ENCODE assay signal across 1 cellular context in the genomic region with DNA sequence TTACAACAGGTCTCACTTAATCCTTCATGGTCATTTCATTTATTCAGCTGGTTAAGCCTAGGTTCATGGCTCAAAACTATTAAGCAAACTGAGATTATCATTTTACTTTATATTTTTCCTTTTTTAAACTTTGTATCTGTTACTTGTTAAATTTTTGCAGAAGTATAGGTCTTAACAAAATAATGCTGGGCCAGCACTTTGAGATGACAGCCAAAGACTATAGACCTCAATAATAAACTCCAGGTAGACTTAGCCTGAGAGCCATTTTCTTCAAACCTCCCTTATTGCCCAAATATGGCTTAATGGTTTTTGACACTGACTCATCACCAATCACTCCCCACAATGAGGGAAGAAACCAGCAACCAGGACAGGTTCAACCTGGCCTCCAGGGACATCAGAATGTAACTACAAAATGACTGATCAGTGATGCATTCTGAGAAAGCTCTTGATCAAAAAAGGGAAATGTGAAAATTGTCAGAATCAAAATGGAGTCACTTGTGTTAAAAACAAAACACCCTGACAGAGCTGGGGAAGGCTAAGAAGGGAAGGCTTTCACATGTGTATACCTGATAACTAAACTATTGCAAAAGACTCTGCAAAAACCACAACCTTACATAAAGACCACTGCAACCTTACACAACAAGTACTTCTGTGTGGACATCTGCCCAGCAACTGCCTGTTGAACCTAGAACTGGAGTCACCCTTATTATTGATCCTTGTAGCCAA.
TF ChIP-seq lines count a peak whose summit lies in the region.

No MANE protein-coding gene starts in this region.

TF ChIP-seq in K562, 482 proteins besides CTCF, POLR2A, EP300 and RAD21 (continued from another document and continues in another):
- TF ChIP-seq, protein P1, sequence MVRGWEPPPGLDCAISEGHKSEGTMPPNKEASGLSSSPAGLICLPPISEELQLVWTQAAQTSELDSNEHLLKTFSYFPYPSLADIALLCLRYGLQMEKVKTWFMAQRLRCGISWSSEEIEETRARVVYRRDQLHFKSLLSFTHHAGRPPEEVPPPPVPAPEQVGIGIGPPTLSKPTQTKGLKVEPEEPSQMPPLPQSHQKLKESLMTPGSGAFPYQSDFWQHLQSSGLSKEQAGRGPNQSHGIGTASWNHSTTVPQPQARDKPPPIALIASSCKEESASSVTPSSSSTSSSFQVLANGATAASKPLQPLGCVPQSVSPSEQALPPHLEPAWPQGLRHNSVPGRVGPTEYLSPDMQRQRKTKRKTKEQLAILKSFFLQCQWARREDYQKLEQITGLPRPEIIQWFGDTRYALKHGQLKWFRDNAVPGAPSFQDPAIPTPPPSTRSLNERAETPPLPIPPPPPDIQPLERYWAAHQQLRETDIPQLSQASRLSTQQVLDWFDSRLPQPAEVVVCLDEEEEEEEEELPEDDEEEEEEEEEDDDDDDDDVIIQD (CRISPR knock-in tag; IDR thresholded peaks at IDR 0.05), result no peak
- TF ChIP-seq SMARCA4 (IDR thresholded peaks at IDR 0.05) (0 out of 2 replicates have a peak, but pooled peaks have one; percentile 23), ILK (tag; IDR thresholded peaks at IDR 0.05; ENCODE audit: borderline replicate concordance, low read depth) (no peak), HMG20A (CRISPR knock-in tag; conservative IDR thresholded peaks at IDR 0.05) (no peak), NR2C2 (CRISPR knock-in tag; IDR thresholded peaks at IDR 0.05) (no peak), NR2C2 (tag; IDR thresholded peaks at IDR 0.05) (0 out of 2 replicates have a peak, but pooled peaks have one; percentile 38), ZNF398 (CRISPR knock-in tag; IDR thresholded peaks at IDR 0.05) (no peak), BMI1 (IDR thresholded peaks at IDR 0.05; ENCODE audit: low read length) (no peak), HEY1 (CRISPR knock-in tag; IDR thresholded peaks at IDR 0.05; ENCODE audit: borderline replicate concordance) (no peak), MEIS2 (IDR thresholded peaks at IDR 0.05; ENCODE audit: partially characterized antibody) (peak; percentile 37), MYBL2 (IDR thresholded peaks at IDR 0.05; ENCODE audit: low read depth) (no peak), MYBL2 (CRISPR knock-in tag; IDR thresholded peaks at IDR 0.05; ENCODE audit: borderline replicate concordance) (no peak), MAZ (CRISPR knock-in tag; conservative IDR thresholded peaks at IDR 0.05 in 1 of 2, IDR thresholded peaks at IDR 0.05 in 1 of 2) (no peak), CEBPG (CRISPR knock-in tag; IDR thresholded peaks at IDR 0.05) (peak; percentile 48; the same call in 1 of the 2 replicates), CEBPG (tag; conservative IDR thresholded peaks at IDR 0.05 in 1 of 2, IDR thresholded peaks at IDR 0.05 in 1 of 2) (peak; percentile 58 to 82), FOXJ3 (CRISPR knock-in tag; IDR thresholded peaks at IDR 0.05) (no peak), PKNOX1 (IDR thresholded peaks at IDR 0.05) (no peak), ZNF133 (CRISPR knock-in tag; IDR thresholded peaks at IDR 0.05) (no peak), E2F5 (CRISPR knock-in tag; IDR thresholded peaks at IDR 0.05) (no peak), SAP30 (IDR thresholded peaks at IDR 0.05; ENCODE audit: borderline replicate concordance, insufficient read depth, low read depth, low read length, poor library complexity, severe bottlenecking) (no peak), COPS2 (conservative IDR thresholded peaks at IDR 0.05) (no peak), KLF10 (CRISPR knock-in tag; IDR thresholded peaks at IDR 0.05) (no peak), DNMT1 (IDR thresholded peaks at IDR 0.05) (no peak), HMGN3 (IDR thresholded peaks at IDR 0.05; ENCODE audit: borderline replicate concordance, extremely low read depth, insufficient read length, low read depth, low read length) (no peak), PTBP1 (IDR thresholded peaks at IDR 0.05; ENCODE audit: low read depth, low read length) (no peak), SMARCB1 (IDR thresholded peaks at IDR 0.05; ENCODE audit: insufficient read length, low read depth) (no peak), ETV5 (CRISPR knock-in tag; IDR thresholded peaks at IDR 0.05; ENCODE audit: low read depth) (no peak), JUN (IDR thresholded peaks at IDR 0.05; ENCODE audit: borderline replicate concordance, low read depth, low read length) (no peak), JUN (CRISPR knock-in tag; IDR thresholded peaks at IDR 0.05; ENCODE audit: borderline replicate concordance) (no peak), SETDB1 (IDR thresholded peaks at IDR 0.05; ENCODE audit: low read length) (no peak), SMAD1 (IDR thresholded peaks at IDR 0.05; ENCODE audit: low read depth, low read length, partially characterized antibody) (no peak), TEAD2 (tag; IDR thresholded peaks at IDR 0.05) (peak; percentile 40; the same call in 1 of the 2 replicates), NCOA4 (IDR thresholded peaks at IDR 0.05; ENCODE audit: partially characterized antibody) (no peak), RBM15 (IDR thresholded peaks at IDR 0.05; ENCODE audit: insufficient read depth, low read length) (no peak), HES1 (IDR thresholded peaks at IDR 0.05; ENCODE audit: low read depth) (no peak), CHD2 (IDR thresholded peaks at IDR 0.05; ENCODE audit: low read depth, low read length) (no peak), DPF2 (IDR thresholded peaks at IDR 0.05) (peak; percentile 22; the same call in 1 of the 2 replicates), TFAM (CRISPR knock-in tag; conservative IDR thresholded peaks at IDR 0.05) (no peak), DIDO1 (tag; IDR thresholded peaks at IDR 0.05; ENCODE audit: low read depth) (no peak), CHD1 (IDR thresholded peaks at IDR 0.05; ENCODE audit: low read length) (no peak), ZNF23 (CRISPR knock-in tag; IDR thresholded peaks at IDR 0.05) (no peak), MYC (IDR thresholded peaks at IDR 0.05; ENCODE audit: low read depth, low read length) (no peak), MYC (CRISPR knock-in tag; IDR thresholded peaks at IDR 0.05; ENCODE audit: borderline replicate concordance, low read depth) (no peak), ZNF121 (CRISPR knock-in tag; conservative IDR thresholded peaks at IDR 0.05) (no peak), MED1 (CRISPR knock-in tag; IDR thresholded peaks at IDR 0.05; ENCODE audit: borderline replicate concordance) (no peak), LCOR (CRISPR knock-in tag; IDR thresholded peaks at IDR 0.05) (no peak), BCL6 (CRISPR knock-in tag; IDR thresholded peaks at IDR 0.05) (peak; percentile 71; the same call in 1 of the 2 replicates)
- TF ChIP-seq, protein P2, sequence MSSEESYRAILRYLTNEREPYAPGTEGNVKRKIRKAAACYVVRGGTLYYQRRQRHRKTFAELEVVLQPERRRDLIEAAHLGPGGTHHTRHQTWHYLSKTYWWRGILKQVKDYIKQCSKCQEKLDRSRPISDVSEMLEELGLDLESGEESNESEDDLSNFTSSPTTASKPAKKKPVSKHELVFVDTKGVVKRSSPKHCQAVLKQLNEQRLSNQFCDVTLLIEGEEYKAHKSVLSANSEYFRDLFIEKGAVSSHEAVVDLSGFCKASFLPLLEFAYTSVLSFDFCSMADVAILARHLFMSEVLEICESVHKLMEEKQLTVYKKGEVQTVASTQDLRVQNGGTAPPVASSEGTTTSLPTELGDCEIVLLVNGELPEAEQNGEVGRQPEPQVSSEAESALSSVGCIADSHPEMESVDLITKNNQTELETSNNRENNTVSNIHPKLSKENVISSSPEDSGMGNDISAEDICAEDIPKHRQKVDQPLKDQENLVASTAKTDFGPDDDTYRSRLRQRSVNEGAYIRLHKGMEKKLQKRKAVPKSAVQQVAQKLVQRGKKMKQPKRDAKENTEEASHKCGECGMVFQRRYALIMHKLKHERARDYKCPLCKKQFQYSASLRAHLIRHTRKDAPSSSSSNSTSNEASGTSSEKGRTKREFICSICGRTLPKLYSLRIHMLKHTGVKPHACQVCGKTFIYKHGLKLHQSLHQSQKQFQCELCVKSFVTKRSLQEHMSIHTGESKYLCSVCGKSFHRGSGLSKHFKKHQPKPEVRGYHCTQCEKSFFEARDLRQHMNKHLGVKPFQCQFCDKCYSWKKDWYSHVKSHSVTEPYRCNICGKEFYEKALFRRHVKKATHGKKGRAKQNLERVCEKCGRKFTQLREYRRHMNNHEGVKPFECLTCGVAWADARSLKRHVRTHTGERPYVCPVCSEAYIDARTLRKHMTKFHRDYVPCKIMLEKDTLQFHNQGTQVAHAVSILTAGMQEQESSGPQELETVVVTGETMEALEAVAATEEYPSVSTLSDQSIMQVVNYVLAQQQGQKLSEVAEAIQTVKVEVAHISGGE (CRISPR knock-in tag; IDR thresholded peaks at IDR 0.05), result peak in 1 of 3 experiments; percentile 64; a peak in 2 of 6 replicates
- TF ChIP-seq, protein P3, sequence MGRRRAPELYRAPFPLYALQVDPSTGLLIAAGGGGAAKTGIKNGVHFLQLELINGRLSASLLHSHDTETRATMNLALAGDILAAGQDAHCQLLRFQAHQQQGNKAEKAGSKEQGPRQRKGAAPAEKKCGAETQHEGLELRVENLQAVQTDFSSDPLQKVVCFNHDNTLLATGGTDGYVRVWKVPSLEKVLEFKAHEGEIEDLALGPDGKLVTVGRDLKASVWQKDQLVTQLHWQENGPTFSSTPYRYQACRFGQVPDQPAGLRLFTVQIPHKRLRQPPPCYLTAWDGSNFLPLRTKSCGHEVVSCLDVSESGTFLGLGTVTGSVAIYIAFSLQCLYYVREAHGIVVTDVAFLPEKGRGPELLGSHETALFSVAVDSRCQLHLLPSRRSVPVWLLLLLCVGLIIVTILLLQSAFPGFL (CRISPR knock-in tag; IDR thresholded peaks at IDR 0.05), result no peak
- TF ChIP-seq, protein P4, sequence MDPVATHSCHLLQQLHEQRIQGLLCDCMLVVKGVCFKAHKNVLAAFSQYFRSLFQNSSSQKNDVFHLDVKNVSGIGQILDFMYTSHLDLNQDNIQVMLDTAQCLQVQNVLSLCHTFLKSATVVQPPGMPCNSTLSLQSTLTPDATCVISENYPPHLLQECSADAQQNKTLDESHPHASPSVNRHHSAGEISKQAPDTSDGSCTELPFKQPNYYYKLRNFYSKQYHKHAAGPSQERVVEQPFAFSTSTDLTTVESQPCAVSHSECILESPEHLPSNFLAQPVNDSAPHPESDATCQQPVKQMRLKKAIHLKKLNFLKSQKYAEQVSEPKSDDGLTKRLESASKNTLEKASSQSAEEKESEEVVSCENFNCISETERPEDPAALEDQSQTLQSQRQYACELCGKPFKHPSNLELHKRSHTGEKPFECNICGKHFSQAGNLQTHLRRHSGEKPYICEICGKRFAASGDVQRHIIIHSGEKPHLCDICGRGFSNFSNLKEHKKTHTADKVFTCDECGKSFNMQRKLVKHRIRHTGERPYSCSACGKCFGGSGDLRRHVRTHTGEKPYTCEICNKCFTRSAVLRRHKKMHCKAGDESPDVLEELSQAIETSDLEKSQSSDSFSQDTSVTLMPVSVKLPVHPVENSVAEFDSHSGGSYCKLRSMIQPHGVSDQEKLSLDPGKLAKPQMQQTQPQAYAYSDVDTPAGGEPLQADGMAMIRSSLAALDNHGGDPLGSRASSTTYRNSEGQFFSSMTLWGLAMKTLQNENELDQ (CRISPR knock-in tag; IDR thresholded peaks at IDR 0.05; ENCODE audit: borderline replicate concordance), result no peak
